Comparison of ENCODE assay signal across 11 cellular contexts in the genomic region with DNA sequence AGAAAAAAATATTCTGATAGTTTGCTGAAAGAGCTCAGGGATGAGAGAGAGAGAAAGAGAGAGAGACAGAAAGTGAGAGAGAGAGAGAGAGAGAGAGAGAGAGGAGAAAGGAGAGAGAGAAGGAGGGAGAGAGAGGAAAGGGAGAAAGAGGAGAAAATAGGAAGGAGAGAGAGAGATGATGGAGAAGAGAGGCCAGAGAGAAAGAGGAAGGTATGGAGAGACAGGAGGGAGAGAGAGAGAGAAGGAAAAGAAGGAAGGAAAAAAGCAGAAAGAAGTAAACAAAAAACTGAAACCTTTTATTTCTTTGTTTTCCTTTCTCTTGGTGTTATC.
DNase-seq lines count a peak whose midpoint lies in the region; ATAC-seq and TF ChIP-seq lines count a peak whose summit lies in the region.
"Had no signal": no experiment of that assay in that cellular context is flagged by ENCODE, and none has a peak within 500 bp of the region (broad histone marks: within the 10 kb centered on the region; RNA-seq: fewer than 3 reads in every experiment).

No MANE protein-coding gene starts in this region.

- peak overlapping the region; percentile 74 for H3K27ac Mint-ChIP-seq in activated T-cell treated with anti-CD3 and anti-CD28 coated beads, Interleukin-2, amount 50 U/mL, for 72 hours
- peak overlapping the region; percentile 100 for H3K27ac Mint-ChIP-seq in activated B cell treated with CpG ODN at 0.5 μM for 24 hours

- peaks cover 0 to 4% (median 0%) of the 10 kb centered on the region in 4 donors for H3K36me3 ChIP-seq in stomach

- no peak for ATAC-seq in activated T-cell treated with anti-CD3 and anti-CD28 coated beads, Interleukin-2, amount 50 U/mL, for 72 hours (replicated peaks in 1 of 2)
- no peak for ATAC-seq in activated B cell treated with CpG ODN at 0.5 μM for 24 hours (ENCODE audit: low read depth)

- TF ChIP-seq EP300 in stomach (IDR thresholded peaks at IDR 0.05) = no peak

- intact Hi-C loops in activated B cell treated with CpG ODN at 0.5 μM for 24 hours (cut with micrococcal nuclease) = loop anchor here (1.0 to 5.0 kb wide), 3 partner anchors 11 to 126 kb away; no protein-coding TSS in a partner anchor
- intact Hi-C loops in stomach (cut with DNase I; ENCODE audit: low total_unique reads) = no loop called here

- peaks cover 33% of the 10 kb centered on the region for H3K4me1 Mint-ChIP-seq in activated T-cell treated with anti-CD3 and anti-CD28 coated beads, Interleukin-2, amount 50 U/mL, for 72 hours (ENCODE audit: low read depth)
- H3K4me1 Mint-ChIP-seq in activated B cell treated with CpG ODN at 0.5 μM for 24 hours = peaks cover 92% of the 10 kb centered on the region

- POLR2A ChIA-PET in activated B cell treated with CpG ODN at 0.5 μM for 24 hours (lab: Charles Lee) = interaction anchor here (0.6 to 6.5 kb wide), 22 partner anchors 9 to 1515 kb away, joined by 3 to 50 read pairs (median 5); a partner anchor contains a TSS

- H3K4me3 Mint-ChIP-seq in activated T-cell treated with anti-CD3 and anti-CD28 coated beads, Interleukin-2, amount 50 U/mL, for 72 hours = peak overlapping the region; percentile 35 to 75
- peak overlapping the region; percentile 80 for H3K4me3 Mint-ChIP-seq in activated B cell treated with CpG ODN at 0.5 μM for 24 hours

- TF ChIP-seq POLR2A in stomach (IDR thresholded peaks at IDR 0.05) = no peak

- no peak for DNase-seq in activated T-cell treated with anti-CD3 and anti-CD28 coated beads, Interleukin-2, amount 50 U/mL, for 72 hours
- no peak for DNase-seq in activated T-cell treated with anti-CD3 and anti-CD28 coated beads, Interleukin-2, amount 50 U/mL, for 1 hour
- DNase-seq in activated B cell treated with CpG ODN at 0.5 μM for 24 hours = no peak
- no peak for DNase-seq in stomach
- no peak for DNase-seq in epidermal melanocyte (ENCODE audit: insufficient read length, low spot score)
- DNase-seq in SW 1271 (lab: John Stamatoyannopoulos, UW) = no peak
- no peak for DNase-seq in RPMI8226
- DNase-seq: mammary epithelial cell, MG63, NCI-H345 had no signal

- H3K36me3 Mint-ChIP-seq in activated T-cell treated with anti-CD3 and anti-CD28 coated beads, Interleukin-2, amount 50 U/mL, for 72 hours (ENCODE audit: insufficient read depth in 2 of 2) = peaks cover 0 to 5% of the 10 kb centered on the region in 2 donors
- H3K36me3 Mint-ChIP-seq in activated B cell treated with CpG ODN at 0.5 μM for 24 hours (ENCODE audit: low read depth) = peaks cover 15% of the 10 kb centered on the region

- CTCF ChIA-PET in activated B cell treated with CpG ODN at 0.5 μM for 24 hours (lab: Charles Lee) = interaction anchor here (0.6 to 2.1 kb wide), 6 partner anchors 12 to 695 kb away, joined by 3 to 8 read pairs (median 6); no protein-coding TSS in a partner anchor

- no peaks in the 10 kb centered on the region for H3K9me3 Mint-ChIP-seq in activated T-cell treated with anti-CD3 and anti-CD28 coated beads, Interleukin-2, amount 50 U/mL, for 72 hours
- peaks cover 3% of the 10 kb centered on the region for H3K9me3 Mint-ChIP-seq in activated B cell treated with CpG ODN at 0.5 μM for 24 hours

- no peak overlapping the region for H3K4me3 ChIP-seq in stomach
- H3K4me3 ChIP-seq: MG63 had no signal

- no peaks in the 10 kb centered on the region for H3K27me3 Mint-ChIP-seq in activated T-cell treated with anti-CD3 and anti-CD28 coated beads, Interleukin-2, amount 50 U/mL, for 72 hours (ENCODE audit: low read depth)
- no peaks in the 10 kb centered on the region for H3K27me3 Mint-ChIP-seq in activated B cell treated with CpG ODN at 0.5 μM for 24 hours

- TF ChIP-seq CTCF in activated B cell treated with CpG ODN at 0.5 μM for 24 hours (IDR thresholded peaks at IDR 0.05) = peak; percentile 38
- TF ChIP-seq CTCF in stomach (IDR thresholded peaks at IDR 0.05) = no peak

- H3K4me1 ChIP-seq in stomach = peaks cover 29 to 77% (median 51%) of the 10 kb centered on the region in 4 donors

- no peaks in the 10 kb centered on the region for H3K9me3 ChIP-seq in stomach
- H3K9me3 ChIP-seq: MG63 had no signal

- H3K27me3 ChIP-seq in layer of hippocampus (ENCODE audit: control insufficient read depth, insufficient read depth, low read length) (no peaks in the 10 kb centered on the region), stomach (no peaks in the 10 kb centered on the region)
- H3K27me3 ChIP-seq: MG63 had no signal

- H3K27ac ChIP-seq in layer of hippocampus (ENCODE audit: low read depth, low read length) (peak overlapping the region; percentile 6), stomach (peak overlapping the region in 4 of 5 donors; percentile 45 to 76 (median 65))
